8 cellular contexts compared by ENCODE assay signal in genomic region chr2:231198291-231199173, GRCh38. TPM values are rescaled to one million over a fixed set of nuclear protein-coding genes. Genes with fewer than 3 reads are reported as not detected.
DNase-seq lines count a peak whose midpoint lies in the region; FAIRE-seq and TF ChIP-seq lines count a peak whose summit lies in the region.

ARMC9 (plus strand) TSS chr2:231198631; CDS start chr2:231206239, 7,608 bp downstream.

- no peaks in the 10 kb centered on the region for H3K36me3 Mint-ChIP-seq in activated naive CD4-positive, alpha-beta T cell treated with anti-CD3 and anti-CD28 coated beads, Interleukin-2, amount 10 ng/mL, durations not matched to agents 7 days and 5 days

- H3K36me3 ChIP-seq in SK-N-MC (ENCODE audit: insufficient read depth, low read length) (no peaks in the 10 kb centered on the region), suprapubic skin (no peaks in the 10 kb centered on the region)

- FAIRE-seq in H54 (lab: Jason Lieb, UNC) = no peak

- TF ChIP-seq POLR2A in H54 (IDR thresholded peaks at IDR 0.05; ENCODE audit: low read depth, low read length) (peak; percentile 79), suprapubic skin (IDR thresholded peaks at IDR 0.05) (no peak)

- peaks cover 73% of the 10 kb centered on the region for H3K27me3 Mint-ChIP-seq in activated naive CD4-positive, alpha-beta T cell treated with anti-CD3 and anti-CD28 coated beads, Interleukin-2, amount 10 ng/mL, durations not matched to agents 7 days and 5 days

- H3K27ac ChIP-seq in SK-N-MC (no peak within 1 kb of the TSS), suprapubic skin (peak within 1 kb of the TSS; percentile 8)

- H3K27me3 ChIP-seq in suprapubic skin = no peaks in the 10 kb centered on the region

- H3K9ac ChIP-seq in SK-N-MC (ENCODE audit: insufficient read length) = peak within 1 kb of the TSS; percentile 72

- 0% methylated on average over 21 of the region's 83 CpGs for WGBS in suprapubic skin

- H3K9me3 Mint-ChIP-seq in activated naive CD4-positive, alpha-beta T cell treated with anti-CD3 and anti-CD28 coated beads, Interleukin-2, amount 10 ng/mL, durations not matched to agents 7 days and 5 days = no peaks in the 10 kb centered on the region

- H3K4me3 ChIP-seq in SK-N-MC (peak within 1 kb of the TSS; percentile 86), suprapubic skin (peak within 1 kb of the TSS; percentile 92)

- H3K4me1 Mint-ChIP-seq in activated naive CD4-positive, alpha-beta T cell treated with anti-CD3 and anti-CD28 coated beads, Interleukin-2, amount 10 ng/mL, durations not matched to agents 7 days and 5 days = peaks cover 13% of the 10 kb centered on the region

- no peak within 1 kb of the TSS for H3K27ac Mint-ChIP-seq in activated naive CD4-positive, alpha-beta T cell treated with anti-CD3 and anti-CD28 coated beads, Interleukin-2, amount 10 ng/mL, durations not matched to agents 7 days and 5 days

- H3K9me3 ChIP-seq in SK-N-MC (ENCODE audit: low read depth, low read length) = no peaks in the 10 kb centered on the region
- no peaks in the 10 kb centered on the region for H3K9me3 ChIP-seq in suprapubic skin

- H3K4me3 Mint-ChIP-seq in activated naive CD4-positive, alpha-beta T cell treated with anti-CD3 and anti-CD28 coated beads, Interleukin-2, amount 10 ng/mL, durations not matched to agents 7 days and 5 days = peak within 1 kb of the TSS; percentile 85

- peak; percentile 99 for DNase-seq in GM03348 (ENCODE audit: low spot score)
- peak; percentile 85 for DNase-seq in H54 (ENCODE audit: insufficient read length, low spot score)
- DNase-seq in LoVo (ENCODE audit: low spot score) = peak; percentile 84
- DNase-seq in SK-N-MC (ENCODE audit: low read depth, low spot score) = no peak
- DNase-seq in activated naive CD4-positive, alpha-beta T cell treated with anti-CD3 and anti-CD28 coated beads, Interleukin-2, amount 10 ng/mL, durations not matched to agents 7 days and 5 days = peak; percentile 83
- peak; percentile 61 for DNase-seq in globus pallidus (ENCODE audit: low spot score)
- peak; percentile 69 for DNase-seq in occipital lobe (lab: John Stamatoyannopoulos, UW)
- DNase-seq in suprapubic skin (ENCODE audit: low spot score in 2 of 2) = peak in 1 of 2 donors; percentile 73

- no peak for TF ChIP-seq EP300 in suprapubic skin (IDR thresholded peaks at IDR 0.05)

- no peak for TF ChIP-seq CTCF in suprapubic skin (IDR thresholded peaks at IDR 0.05)

- CTCF ChIA-PET in activated naive CD4-positive, alpha-beta T cell treated with anti-CD3 and anti-CD28 coated beads, Interleukin-2, amount 10 ng/mL, durations not matched to agents 7 days and 5 days (lab: Charles Lee) = no interaction called here

- H3K4me1 ChIP-seq in suprapubic skin = peaks cover 29% of the 10 kb centered on the region

RNA-seq across cellular contexts. Expression of gene ARMC9, which starts in this region (rescaled TPM):
- total RNA-seq in occipital lobe = 16.1 TPM
- total RNA-seq in suprapubic skin = 10 to 100 TPM in 2 of 4 donors, 1 to 10 TPM in 2; 6.5 to 11.5 (median 9.3) TPM
